In genomic region chr4:48103483-48104139, GRCh38 we compare ENCODE assay signal across 12 cellular contexts. TPM values are rescaled to one million over a fixed set of nuclear protein-coding genes. Genes with fewer than 3 reads are reported as not detected.
DNase-seq lines count a peak whose midpoint lies in the region; ATAC-seq, FAIRE-seq and TF ChIP-seq lines count a peak whose summit lies in the region.
"Had no signal": no experiment of that assay in that cellular context is flagged by ENCODE, and none has a peak within 500 bp of the region (broad histone marks: within the 10 kb centered on the region; RNA-seq: fewer than 3 reads in every experiment).

No MANE protein-coding gene starts in this region.

- no peaks in the 10 kb centered on the region for H3K36me3 ChIP-seq in mesenchymal stem cell (ENCODE audit: control insufficient read depth in 1 of 2, insufficient read depth in 2 of 2, low read depth in 1 of 2, low read length in 2 of 2)
- H3K36me3 ChIP-seq: left lung had no signal

- H2BK5ac ChIP-seq in mesenchymal stem cell (ENCODE audit: low read depth, low read length, poor library complexity, severe bottlenecking), result no peak overlapping the region

- H3K4me3 ChIP-seq in mesenchymal stem cell (ENCODE audit: insufficient read depth in 1 of 2, low read depth in 1 of 2, low read length in 2 of 2), result no peak overlapping the region
- H3K4me3 ChIP-seq: BLaER1 treated with 17β-estradiol and CSF1 and Interleukin-3, amounts not matched to agents 10 nM and 100 nM; left lung had no signal

- H3K4me1 Mint-ChIP-seq in activated T-helper 1 cell treated with anti-CD3 and anti-CD28 coated beads, Interleukin-12 subunit alpha, Interleukin-12 subunit beta, Interleukin-2, Interleukin-4 antibody, amounts not matched to agents 30 ng/mL and 10 ng/mL and 1 ng/mL, durations not matched to agents 14 hours and 24 hours and 36 hours (ENCODE audit: low read depth), result peaks cover 24% of the 10 kb centered on the region

- no peaks in the 10 kb centered on the region for H3K9me3 Mint-ChIP-seq in activated T-helper 1 cell treated with anti-CD3 and anti-CD28 coated beads, Interleukin-12 subunit alpha, Interleukin-12 subunit beta, Interleukin-2, Interleukin-4 antibody, amounts not matched to agents 30 ng/mL and 10 ng/mL and 1 ng/mL, durations not matched to agents 14 hours and 24 hours and 36 hours

- ATAC-seq in GM19025 (IDR thresholded peaks at IDR 0.05; ENCODE audit: low read depth, unreplicated experiment), result peak; percentile 58
- ATAC-seq in HG03039 (IDR thresholded peaks at IDR 0.05; ENCODE audit: unreplicated experiment), result peak; percentile 64
- ATAC-seq: left lung had no signal

- H3K4me2 ChIP-seq in mesenchymal stem cell (ENCODE audit: low read length, poor library complexity, severe bottlenecking), result no peak overlapping the region
- H3K4me2 ChIP-seq: BLaER1 treated with 17β-estradiol and CSF1 and Interleukin-3, amounts not matched to agents 10 nM and 100 nM; SK-N-SH had no signal

- H4K8ac ChIP-seq in mesenchymal stem cell (ENCODE audit: low read length), result no peak overlapping the region

- no peaks in the 10 kb centered on the region for H3K4me1 ChIP-seq in mesenchymal stem cell (ENCODE audit: control insufficient read depth, insufficient read depth, low read depth, low read length)
- H3K4me1 ChIP-seq: BLaER1 treated with 17β-estradiol and CSF1 and Interleukin-3, amounts not matched to agents 10 nM and 100 nM; left lung had no signal

- H3K4me3 Mint-ChIP-seq in activated T-helper 1 cell treated with anti-CD3 and anti-CD28 coated beads, Interleukin-12 subunit alpha, Interleukin-12 subunit beta, Interleukin-2, Interleukin-4 antibody, amounts not matched to agents 30 ng/mL and 10 ng/mL and 1 ng/mL, durations not matched to agents 14 hours and 24 hours and 36 hours, result no peak overlapping the region

- intact Hi-C loops in activated T-helper 1 cell treated with anti-CD3 and anti-CD28 coated beads, Interleukin-12 subunit alpha, Interleukin-12 subunit beta, Interleukin-2, Interleukin-4 antibody, amounts not matched to agents 30 ng/mL and 10 ng/mL and 1 ng/mL, durations not matched to agents 14 hours and 24 hours and 36 hours (cut with micrococcal nuclease), result loop anchor here (1.0 to 5.0 kb wide), 8 partner anchors 17 to 189 kb away; partner anchors contain the start of genes CNGA1, NFXL1 and NIPAL1

- no peak overlapping the region for H2BK120ac ChIP-seq in mesenchymal stem cell (ENCODE audit: low read depth, low read length)

- H3K18ac ChIP-seq in mesenchymal stem cell (ENCODE audit: low read depth in 1 of 2, low read length in 2 of 2), result no peak overlapping the region

- no peaks in the 10 kb centered on the region for H3K9me3 ChIP-seq in mesenchymal stem cell (ENCODE audit: control insufficient read depth, low read length)
- H3K9me3 ChIP-seq: BLaER1 treated with 17β-estradiol and CSF1 and Interleukin-3, amounts not matched to agents 10 nM and 100 nM; left lung; SK-N-SH had no signal

- no peak overlapping the region for H4K91ac ChIP-seq in mesenchymal stem cell (ENCODE audit: low read length)

- H2BK12ac ChIP-seq in mesenchymal stem cell (ENCODE audit: low read length in 2 of 2), result no peak overlapping the region

- DNase-seq in D721Med (ENCODE audit: insufficient read length, low spot score), result no peak
- no peak for DNase-seq in activated T-helper 1 cell treated with anti-CD3 and anti-CD28 coated beads, Interleukin-12 subunit alpha, Interleukin-12 subunit beta, Interleukin-2, Interleukin-4 antibody, amounts not matched to agents 30 ng/mL and 10 ng/mL and 1 ng/mL, durations not matched to agents 14 hours and 24 hours and 36 hours (ENCODE audit: low spot score)
- no peak for DNase-seq in NCI-H2227 (lab: John Stamatoyannopoulos, UW; ENCODE audit: unreplicated experiment)
- DNase-seq in mesenchymal stem cell, result no peak
- no peak for DNase-seq in NAMALWA (ENCODE audit: low spot score)
- DNase-seq in activated CD4-positive, alpha-beta T cell treated with anti-CD3 and anti-CD28 coated beads, Interleukin-2, amount 50 U/mL, for 1 hour, result no peak
- DNase-seq: activated CD8-positive, alpha-beta memory T cell treated with anti-CD3 and anti-CD28 coated beads, Interleukin-2, amount 50 U/mL, for 4 hours; left lung; SK-N-SH had no signal

- H3K36me3 Mint-ChIP-seq in activated T-helper 1 cell treated with anti-CD3 and anti-CD28 coated beads, Interleukin-12 subunit alpha, Interleukin-12 subunit beta, Interleukin-2, Interleukin-4 antibody, amounts not matched to agents 30 ng/mL and 10 ng/mL and 1 ng/mL, durations not matched to agents 14 hours and 24 hours and 36 hours (ENCODE audit: low read depth), result peaks cover 27% of the 10 kb centered on the region

- H3K27ac Mint-ChIP-seq in activated T-helper 1 cell treated with anti-CD3 and anti-CD28 coated beads, Interleukin-12 subunit alpha, Interleukin-12 subunit beta, Interleukin-2, Interleukin-4 antibody, amounts not matched to agents 30 ng/mL and 10 ng/mL and 1 ng/mL, durations not matched to agents 14 hours and 24 hours and 36 hours, result peak overlapping the region; percentile 63

- H3K27me3 Mint-ChIP-seq in activated T-helper 1 cell treated with anti-CD3 and anti-CD28 coated beads, Interleukin-12 subunit alpha, Interleukin-12 subunit beta, Interleukin-2, Interleukin-4 antibody, amounts not matched to agents 30 ng/mL and 10 ng/mL and 1 ng/mL, durations not matched to agents 14 hours and 24 hours and 36 hours (ENCODE audit: insufficient read depth), result no peaks in the 10 kb centered on the region

- H3K27ac ChIP-seq in mesenchymal stem cell (ENCODE audit: low read length, poor library complexity, severe bottlenecking), result no peak overlapping the region
- H3K27ac ChIP-seq: BLaER1 treated with 17β-estradiol and CSF1 and Interleukin-3, amounts not matched to agents 10 nM and 100 nM; left lung had no signal

- no peak for TF ChIP-seq CTCF in D721Med (IDR thresholded peaks at IDR 0.05; ENCODE audit: insufficient read depth, missing control alignments)

- H2AK5ac ChIP-seq in mesenchymal stem cell (ENCODE audit: low read length, severe bottlenecking), result no peak overlapping the region

- H2AFZ ChIP-seq in mesenchymal stem cell (ENCODE audit: low read depth, low read length), result no peak overlapping the region

- H3K27me3 ChIP-seq in mesenchymal stem cell (ENCODE audit: control insufficient read depth in 1 of 2, insufficient read depth in 1 of 2, low read length in 2 of 2), result no peaks in the 10 kb centered on the region
- H3K27me3 ChIP-seq: BLaER1 treated with 17β-estradiol and CSF1 and Interleukin-3, amounts not matched to agents 10 nM and 100 nM; left lung had no signal

- WGBS in mesenchymal stem cell, result 47% methylated on average over 2 of the region's 3 CpGs

- H2BK15ac ChIP-seq in mesenchymal stem cell (ENCODE audit: low read depth, poor library complexity, severe bottlenecking), result no peak overlapping the region

- no peak overlapping the region for H3K23ac ChIP-seq in mesenchymal stem cell (ENCODE audit: low read length in 2 of 2)

- H3K4ac ChIP-seq in mesenchymal stem cell (ENCODE audit: low read depth in 1 of 2, low read length in 2 of 2), result no peak overlapping the region

- no peak overlapping the region for H3K9ac ChIP-seq in mesenchymal stem cell (ENCODE audit: low read length)
- H3K9ac ChIP-seq: BLaER1 treated with 17β-estradiol and CSF1 and Interleukin-3, amounts not matched to agents 10 nM and 100 nM; SK-N-SH had no signal

- H3K14ac ChIP-seq in mesenchymal stem cell (ENCODE audit: low read length in 2 of 2), result no peak overlapping the region

- no peaks in the 10 kb centered on the region for H3K79me1 ChIP-seq in mesenchymal stem cell (replicated peaks; ENCODE audit: low read length, poor library complexity, severe bottlenecking)

- FAIRE-seq in D721Med (lab: Jason Lieb, UNC), result peak; percentile 29

RNA-seq across cellular contexts. Expression of gene TXK, which starts 30.4 kb away (rescaled TPM):
- 12.5 and 12.7 TPM in 2 replicates for total RNA-seq in activated T-helper 1 cell treated with anti-CD3 and anti-CD28 coated beads, Interleukin-12 subunit alpha, Interleukin-12 subunit beta, Interleukin-2, Interleukin-4 antibody, amounts not matched to agents 30 ng/mL and 10 ng/mL and 1 ng/mL, durations not matched to agents 14 hours and 24 hours and 36 hours
- polyA plus RNA-seq in mesenchymal stem cell (2013, experiment 1 of 2), result 0.88 TPM
- polyA plus RNA-seq in mesenchymal stem cell (2013, experiment 2 of 2), result 1.1 TPM
